Comparison of ENCODE assay signal across 8 cellular contexts in genomic region chr19:54162241-54162805, GRCh38. TPM values are rescaled to one million over a fixed set of nuclear protein-coding genes. Genes with fewer than 3 reads are reported as not detected.
A peak's percentile ranks its signal among the peaks of the same experiment; 100 is the strongest.
DNase-seq lines count a peak whose midpoint lies in the region; ATAC-seq and TF ChIP-seq lines count a peak whose summit lies in the region.

No MANE protein-coding gene starts in this region.

- ATAC-seq in left lobe of liver (peak; percentile 68), HG03175 (IDR thresholded peaks at IDR 0.05; ENCODE audit: unreplicated experiment) (no peak)

- TF ChIP-seq CTCF in chondrocyte (IDR thresholded peaks at IDR 0.05): no peak

- H3K9me3 ChIP-seq in SJCRH30 (replicated peaks): 0 out of 2 replicates have a peak, but pooled peaks cover 4% of the 10 kb centered on the region

- peaks cover 41% of the 10 kb centered on the region for H3K4me1 Mint-ChIP-seq in chondrocyte (ENCODE audit: low read depth)

- H3K4me3 ChIP-seq in SJCRH30: no peak overlapping the region

- H3K9me3 Mint-ChIP-seq in chondrocyte (ENCODE audit: low read depth): no peaks in the 10 kb centered on the region

- peaks cover 3% of the 10 kb centered on the region for H3K36me3 Mint-ChIP-seq in chondrocyte (ENCODE audit: low read depth)

- peak overlapping the region; percentile 69 for H3K27ac Mint-ChIP-seq in chondrocyte (ENCODE audit: unreplicated experiment)

- H3K27me3 Mint-ChIP-seq in chondrocyte (ENCODE audit: low read depth): no peaks in the 10 kb centered on the region

- H3K36me3 ChIP-seq in SJCRH30: peaks cover 3% of the 10 kb centered on the region; the same call in 1 of the 2 replicates

- peak; percentile 17 for DNase-seq in DMS79 treated with DMSO at 0.1 percent for 48 hours (lab: John Stamatoyannopoulos, UW)
- peak; percentile 23 for DNase-seq in NCI-H187 treated with DMSO at 0.1 percent for 48 hours (lab: John Stamatoyannopoulos, UW)
- peak; percentile 70 for DNase-seq in activated CD4-positive, alpha-beta T cell treated with anti-CD3 and anti-CD28 coated beads for 1 hour
- DNase-seq in chondrocyte (ENCODE audit: low spot score): no peak
- peak; percentile 86 for DNase-seq in left lobe of liver (ENCODE audit: low spot score)
- DNase-seq in stimulated activated CD4-positive, alpha-beta T cell treated with anti-CD3 and anti-CD28 coated beads, Interleukin-4, amount 100 ng/mL, for 1 hour: peak; percentile 84
- DNase-seq in SJCRH30: no peak

- no peaks in the 10 kb centered on the region for H3K27me3 ChIP-seq in SJCRH30

- H3K27ac ChIP-seq in SJCRH30: no peak overlapping the region

- peak overlapping the region; percentile 82 for H3K4me3 Mint-ChIP-seq in chondrocyte (ENCODE audit: unreplicated experiment)

- H3K4me1 ChIP-seq in SJCRH30: peaks cover 8% of the 10 kb centered on the region

RNA-seq across cellular contexts. Expression of gene LENG1, which starts 2.8 kb away (rescaled TPM):
- total RNA-seq in chondrocyte (4.4 to 6.0 TPM (median 4.5 TPM) in 3 replicates), left lobe of liver (1.3 TPM)
- total RNA-seq in SJCRH30 (2014; rRNA removed; shearing (Covaris generic)): 5.6 and 6.8 TPM in 2 replicates

RNA-seq across cellular contexts. Expression of gene TMC4, which starts 10.6 kb away (rescaled TPM):
- total RNA-seq in chondrocyte: 0.73 to 3.7 TPM (median 3.2 TPM) in 3 replicates
- 1.9 TPM for total RNA-seq in left lobe of liver
- total RNA-seq in SJCRH30 (2014; rRNA removed; shearing (Covaris generic)): not detected in 2 replicates

RNA-seq across cellular contexts. Expression of gene CNOT3, which starts 24.8 kb away (rescaled TPM):
- total RNA-seq in chondrocyte (33.1 to 47.3 TPM (median 33.7 TPM) in 3 replicates), left lobe of liver (19.0 TPM)
- 27.5 and 27.6 TPM in 2 replicates for total RNA-seq in SJCRH30 (2014; rRNA removed; shearing (Covaris generic))

RNA-seq across cellular contexts. Expression of gene MBOAT7, which starts 27.1 kb away (rescaled TPM):
- total RNA-seq in chondrocyte (71.4 to 83.8 TPM (median 76.6 TPM) in 3 replicates), left lobe of liver (34.3 TPM)
- total RNA-seq in SJCRH30 (2014; rRNA removed; shearing (Covaris generic)): 32.1 and 34.6 TPM in 2 replicates

RNA-seq across cellular contexts. Expression of gene TSEN34, which starts 28.8 kb away (rescaled TPM):
- 39.6 to 46.2 TPM (median 40.5 TPM) in 3 replicates for total RNA-seq in chondrocyte
- total RNA-seq in left lobe of liver: 17.4 TPM
- total RNA-seq in SJCRH30 (2014; rRNA removed; shearing (Covaris generic)): 70.7 and 81.6 TPM in 2 replicates

Comparison
In these comparisons a context has a peak if more than half of its experiments do, and no peak if none do; other contexts are left out.
1. DNase-seq: peak in DMS79 treated with DMSO at 0.1 percent for 48 hours (single experiment), NCI-H187 treated with DMSO at 0.1 percent for 48 hours (single experiment), activated CD4-positive, alpha-beta T cell treated with anti-CD3 and anti-CD28 coated beads for 1 hour (single experiment), left lobe of liver (single experiment) and stimulated activated CD4-positive, alpha-beta T cell treated with anti-CD3 and anti-CD28 coated beads, Interleukin-4, amount 100 ng/mL, for 1 hour (single experiment); none in chondrocyte (single experiment) and SJCRH30 (0 of 2).